Comparison of ENCODE assay signal across 15 cellular contexts in genomic region chr16:27529962-27530361, GRCh38. TPM values are rescaled to one million over a fixed set of nuclear protein-coding genes. Genes with fewer than 3 reads are reported as not detected.
DNase-seq lines count a peak whose midpoint lies in the region; ATAC-seq and TF ChIP-seq lines count a peak whose summit lies in the region.
"Had no signal": no experiment of that assay in that cellular context is flagged by ENCODE, and none has a peak within 500 bp of the region (broad histone marks: within the 10 kb centered on the region; RNA-seq: fewer than 3 reads in every experiment).

No MANE protein-coding gene starts in this region.

- H3K4me3 ChIP-seq in CD4-positive, CD25-positive, alpha-beta regulatory T cell (ENCODE audit: low read depth, low read length): no peak overlapping the region

- H3K4me1 ChIP-seq in CD4-positive, CD25-positive, alpha-beta regulatory T cell (ENCODE audit: control insufficient read depth, insufficient read depth, low read length, poor library complexity, severe bottlenecking): no peaks in the 10 kb centered on the region

- H3K27me3 Mint-ChIP-seq in CD4-positive, CD25-positive, alpha-beta regulatory T cell: no peaks in the 10 kb centered on the region
- H3K27me3 Mint-ChIP-seq in brain: no peaks in the 10 kb centered on the region
- H3K27me3 Mint-ChIP-seq: activated CD4-positive, alpha-beta memory T cell treated with anti-CD3 and anti-CD28 coated beads, Interleukin-2, amount 10 ng/mL, durations not matched to agents 7 days and 5 days; activated naive CD8-positive, alpha-beta T cell; naive B cell had no signal

- H3K27ac ChIP-seq in CD4-positive, CD25-positive, alpha-beta regulatory T cell (ENCODE audit: insufficient read depth, low read length, poor library complexity, severe bottlenecking): no peak overlapping the region

- H3K27me3 ChIP-seq in CD4-positive, CD25-positive, alpha-beta regulatory T cell (ENCODE audit: control insufficient read depth, insufficient read depth, low read length): no peaks in the 10 kb centered on the region

- H3K9me3 Mint-ChIP-seq in CD4-positive, CD25-positive, alpha-beta regulatory T cell: no peaks in the 10 kb centered on the region
- peaks cover 0 to 8% (median 0%) of the 10 kb centered on the region in 5 experiments for H3K9me3 Mint-ChIP-seq in brain
- H3K9me3 Mint-ChIP-seq: activated CD4-positive, alpha-beta memory T cell treated with anti-CD3 and anti-CD28 coated beads, Interleukin-2, amount 10 ng/mL, durations not matched to agents 7 days and 5 days; endodermal cell; naive B cell; T-helper 1 cell treated with Interleukin-12 subunit alpha and Interleukin-12 subunit beta and Interleukin-4 antibody, amounts not matched to agents 30 μg/mL and 1 μg/mL, for 36 hours had no signal

- DNase-seq in CD4-positive, CD25-positive, alpha-beta regulatory T cell: no peak
- DNase-seq in LHCN-M2 (ENCODE audit: low read depth): peak; percentile 92
- peak; percentile 56 for DNase-seq in medulla oblongata (ENCODE audit: extremely low spot score)
- DNase-seq in NCI-H2029 treated with DMSO at 0.1 percent for 48 hours (lab: John Stamatoyannopoulos, UW): no peak
- no peak for DNase-seq in SHP77 treated with DMSO at 0.1 percent for 48 hours (lab: John Stamatoyannopoulos, UW)
- DNase-seq: activated CD4-positive, alpha-beta memory T cell treated with anti-CD3 and anti-CD28 coated beads, Interleukin-2, amount 10 ng/mL, durations not matched to agents 7 days and 5 days; Calu3; endodermal cell; naive B cell; stimulated activated CD8-positive, alpha-beta memory T cell treated with anti-CD3 and anti-CD28 coated beads, Interleukin-4, amount 100 ng/mL, for 48 hours had no signal

- H3K36me3 ChIP-seq in CD4-positive, CD25-positive, alpha-beta regulatory T cell (ENCODE audit: control insufficient read depth, insufficient read depth, low read length): peaks cover 92% of the 10 kb centered on the region

- ATAC-seq in CD4-positive, CD25-positive, alpha-beta regulatory T cell (ENCODE audit: low read depth in 2 of 2): no peak
- ATAC-seq in HG03159 (IDR thresholded peaks at IDR 0.05; ENCODE audit: unreplicated experiment): no peak
- no peak for ATAC-seq in activated CD4-positive, CD25-positive, alpha-beta regulatory T cell treated with anti-CD3 and anti-CD28 coated beads, Interleukin-2, amount 50 U/mL, for 24 hours

- no peak for TF ChIP-seq CTCF in brain (conservative IDR thresholded peaks at IDR 0.05)

- no peak overlapping the region for H3K4me3 Mint-ChIP-seq in CD4-positive, CD25-positive, alpha-beta regulatory T cell
- peak overlapping the region in 2 of 5 experiments; percentile 32 to 64 for H3K4me3 Mint-ChIP-seq in brain
- H3K4me3 Mint-ChIP-seq: activated CD4-positive, alpha-beta memory T cell treated with anti-CD3 and anti-CD28 coated beads, Interleukin-2, amount 10 ng/mL, durations not matched to agents 7 days and 5 days; activated naive CD8-positive, alpha-beta T cell; endodermal cell; naive B cell; T-helper 1 cell treated with Interleukin-12 subunit alpha and Interleukin-12 subunit beta and Interleukin-4 antibody, amounts not matched to agents 30 μg/mL and 1 μg/mL, for 36 hours had no signal

- H3K36me3 Mint-ChIP-seq in CD4-positive, CD25-positive, alpha-beta regulatory T cell: peaks cover 69% of the 10 kb centered on the region
- peaks cover 94% of the 10 kb centered on the region for H3K36me3 Mint-ChIP-seq in brain

- H3K4me1 Mint-ChIP-seq in CD4-positive, CD25-positive, alpha-beta regulatory T cell: peaks cover 0 to 5% (median under 1%) of the 10 kb centered on the region in 4 donors
- peaks cover 27% of the 10 kb centered on the region for H3K4me1 Mint-ChIP-seq in brain

- H3K9me3 ChIP-seq in CD4-positive, CD25-positive, alpha-beta regulatory T cell (ENCODE audit: control insufficient read depth in 2 of 2, low read length in 2 of 2): no peaks in the 10 kb centered on the region

- H3K27ac Mint-ChIP-seq in CD4-positive, CD25-positive, alpha-beta regulatory T cell: peak overlapping the region in 2 of 3 donors; percentile 11 to 77
- peak overlapping the region; percentile 14 to 97 (median 54) for H3K27ac Mint-ChIP-seq in brain
- H3K27ac Mint-ChIP-seq: activated CD4-positive, alpha-beta memory T cell treated with anti-CD3 and anti-CD28 coated beads, Interleukin-2, amount 10 ng/mL, durations not matched to agents 7 days and 5 days; activated naive CD8-positive, alpha-beta T cell; T-helper 1 cell treated with Interleukin-12 subunit alpha and Interleukin-12 subunit beta and Interleukin-4 antibody, amounts not matched to agents 30 μg/mL and 1 μg/mL, for 36 hours had no signal

RNA-seq across cellular contexts. Expression of gene GTF3C1, which starts 19.8 kb away (rescaled TPM):
- 57.2 TPM for total RNA-seq in CD4-positive, CD25-positive, alpha-beta regulatory T cell
- 10 to 100 TPM; 14.9 to 25.2 (median 20.9) TPM for polyA plus RNA-seq in CD4-positive, CD25-positive, alpha-beta regulatory T cell
- 70.9 and 77.5 TPM in 2 replicates for total RNA-seq in LHCN-M2 (2014; rRNA removed)
- 39.3 TPM for polyA plus RNA-seq in LHCN-M2 (2012)
- polyA plus RNA-seq in brain (ENCODE audit: insufficient read depth, low read depth, low replicate concordance): 111 TPM

RNA-seq across cellular contexts. Expression of gene KATNIP, which starts 20.0 kb away (rescaled TPM):
- total RNA-seq in CD4-positive, CD25-positive, alpha-beta regulatory T cell: 31.5 TPM
- polyA plus RNA-seq in CD4-positive, CD25-positive, alpha-beta regulatory T cell: 1 to 10 TPM; 1.4 to 4.2 (median 3.2) TPM
- total RNA-seq in LHCN-M2 (2014; rRNA removed): 8.6 and 11.7 TPM in 2 replicates
- 9.6 TPM for polyA plus RNA-seq in LHCN-M2 (2012)
- 13.5 TPM for polyA plus RNA-seq in brain (ENCODE audit: insufficient read depth, low read depth, low replicate concordance)

Comparison
In these comparisons a context has a peak if more than half of its experiments do, and no peak if none do; other contexts are left out.
1. DNase-seq: peak in LHCN-M2 (single experiment) and medulla oblongata (single experiment); none in CD4-positive, CD25-positive, alpha-beta regulatory T cell (0 of 3), NCI-H2029 treated with DMSO at 0.1 percent for 48 hours (single experiment) and SHP77 treated with DMSO at 0.1 percent for 48 hours (single experiment).